Comparison of ENCODE assay signal across 1 cellular context in genomic region chr5:57452885-57453284, GRCh38.
TF ChIP-seq lines count a peak whose summit lies in the region.

No MANE protein-coding gene starts in this region.

TF ChIP-seq in IMR-90, 13 proteins besides CTCF, POLR2A, EP300 and RAD21:
- no peak for TF ChIP-seq CHD1 (IDR thresholded peaks at IDR 0.05; ENCODE audit: low read depth, low read length)
- no peak for TF ChIP-seq BHLHE40 (IDR thresholded peaks at IDR 0.05; ENCODE audit: low read depth, low read length)
- no peak for TF ChIP-seq CEBPB (IDR thresholded peaks at IDR 0.05; ENCODE audit: low read depth, low read length)
- no peak for TF ChIP-seq RCOR1 (IDR thresholded peaks at IDR 0.05; ENCODE audit: insufficient replicate concordance, low read length)
- no peak for TF ChIP-seq MAFK (IDR thresholded peaks at IDR 0.05; ENCODE audit: low read depth, low read length)
- no peak for TF ChIP-seq SMC3 (IDR thresholded peaks at IDR 0.05; ENCODE audit: low read depth, low read length)
- no peak for TF ChIP-seq NFE2L2 (IDR thresholded peaks at IDR 0.05; ENCODE audit: low read depth, low read length)
- no peak for TF ChIP-seq FOS (IDR thresholded peaks at IDR 0.05; ENCODE audit: low read depth, low read length)
- no peak for TF ChIP-seq USF2 (IDR thresholded peaks at IDR 0.05; ENCODE audit: low read depth, low read length)
- TF ChIP-seq MXI1 (IDR thresholded peaks at IDR 0.05; ENCODE audit: borderline replicate concordance, low read depth, low read length), result no peak
- no peak for TF ChIP-seq ELK1 (IDR thresholded peaks at IDR 0.05; ENCODE audit: borderline replicate concordance, low read depth, low read length)
- no peak for TF ChIP-seq MAZ (IDR thresholded peaks at IDR 0.05; ENCODE audit: borderline replicate concordance, low read depth, low read length)
- TF ChIP-seq RFX5 (IDR thresholded peaks at IDR 0.05; ENCODE audit: low read depth, low read length), result no peak
